In genomic region chr11:43521471-43521870, GRCh38 we compare ENCODE assay signal across 27 cellular contexts.
"Had no signal": no experiment of that assay in that cellular context is flagged by ENCODE, and none has a peak within 500 bp of the region (broad histone marks: within the 10 kb centered on the region; RNA-seq: fewer than 3 reads in every experiment).

No MANE protein-coding gene starts in this region.

- H3K4me1 ChIP-seq: pancreas, prostate gland, right atrium auricular region, right lobe of liver, sigmoid colon, stomach, thyroid gland, tibial nerve, upper lobe of left lung, vagina had no signal

- H3K9ac ChIP-seq: neural progenitor cell had no signal

- H3K4me3 ChIP-seq: neural progenitor cell, pancreas, prostate gland, right atrium auricular region, right lobe of liver, sigmoid colon, stomach, thoracic aorta, thyroid gland, tibial nerve, upper lobe of left lung, vagina had no signal

- H3K36me3 ChIP-seq: neural progenitor cell, neutrophil, pancreas, prostate gland, right atrium auricular region, right lobe of liver, sigmoid colon, stomach, thoracic aorta, thyroid gland, tibial nerve, upper lobe of left lung, vagina had no signal

- H3K27ac ChIP-seq: neural progenitor cell, neutrophil, pancreas, prostate gland, right atrium auricular region, right lobe of liver, sigmoid colon, stomach, thoracic aorta, thyroid gland, tibial nerve, upper lobe of left lung, vagina had no signal

- H3K27me3 ChIP-seq: neutrophil, pancreas, right atrium auricular region, right lobe of liver, sigmoid colon, thyroid gland, tibial nerve, upper lobe of left lung, vagina had no signal

- H3K9me3 ChIP-seq: pancreas, prostate gland, right atrium auricular region, right lobe of liver, sigmoid colon, thoracic aorta, thyroid gland, vagina had no signal

- DNase-seq: naive thymus-derived CD4-positive, alpha-beta T cell; natural killer cell; nucleus accumbens; pancreas; retina; right lobe of liver; sigmoid colon; small intestine; stimulated activated CD4-positive, alpha-beta T cell treated with anti-CD3 and anti-CD28 coated beads, Interleukin-15, amount 100 ng/mL, for 24 hours; stimulated activated CD4-positive, alpha-beta T cell treated with anti-CD3 and anti-CD28 coated beads, Interleukin-2, amount 100 ng/mL, for 24 hours; stimulated activated CD4-positive, alpha-beta T cell treated with anti-CD3 and anti-CD28 coated beads, Interleukin-2, amount 100 ng/mL, for 48 hours; stimulated activated CD4-positive, alpha-beta T cell treated with anti-CD3 and anti-CD28 coated beads, Interleukin-4, amount 100 ng/mL, for 24 hours; stimulated activated naive B cell treated with anti-CD40 and anti-IgM and Interleukin-4, amounts not matched to agents 10 μg/mL and 1 μg/mL and 100 μg/mL, for 72 hours; stimulated activated naive CD4-positive, alpha-beta T cell treated with Interleukin-2 at 50 U/mL for 16 hours; stomach; thyroid gland; trophoblast cell had no signal

- ATAC-seq: naive thymus-derived CD4-positive, alpha-beta T cell; natural killer cell; pancreas; stimulated activated effector memory CD8-positive, alpha-beta T cell treated with anti-CD3 and anti-CD28 coated beads, Interleukin-12 subunit alpha, Interleukin-12 subunit beta, amount 100 ng/mL, for 72 hours; stimulated activated naive B cell treated with anti-CD40 and anti-IgM and Interleukin-4, amounts not matched to agents 10 μg/mL and 1 μg/mL and 100 μg/mL, for 72 hours had no signal

- FAIRE-seq: pancreas, small intestine, urothelium cell line had no signal
